In genomic region chr3:136197159-136197715, GRCh38 we compare ENCODE assay signal across 8 cellular contexts. TPM values are rescaled to one million over a fixed set of nuclear protein-coding genes. Genes with fewer than 3 reads are reported as not detected.
DNase-seq lines count a peak whose midpoint lies in the region; ATAC-seq, FAIRE-seq and TF ChIP-seq lines count a peak whose summit lies in the region.

No MANE protein-coding gene starts in this region.

- peaks cover 14% of the 10 kb centered on the region for H3K4me1 Mint-ChIP-seq in activated naive CD8-positive, alpha-beta T cell treated with anti-CD3 and anti-CD28 coated beads, Interleukin-2, amount 10 ng/mL, durations not matched to agents 7 days and 5 days

- peak overlapping the region; percentile 87 for H2AK5ac ChIP-seq in IMR-90 (ENCODE audit: low read depth, low read length)

- no peak for FAIRE-seq in kidney (lab: Jason Lieb, UNC)

- H3K14ac ChIP-seq in IMR-90 (replicated peaks; ENCODE audit: low read depth, low read length): peak overlapping the region; percentile 82

- peak overlapping the region; percentile 98 for H2BK5ac ChIP-seq in IMR-90 (ENCODE audit: low read depth, low read length, poor library complexity, severe bottlenecking)

- peak overlapping the region; percentile 83 for H3K4me2 ChIP-seq in IMR-90 (ENCODE audit: low read depth, low read length)

- peaks cover 3% of the 10 kb centered on the region; the same call in 1 of the 2 replicates for H3K4me1 ChIP-seq in BE2C
- 0 out of 2 replicates have a peak, but pooled peaks cover 2% of the 10 kb centered on the region for H3K4me1 ChIP-seq in IMR-90 (ENCODE audit: control insufficient read depth, insufficient read depth, low read length)
- H3K4me1 ChIP-seq in kidney (ENCODE audit: control insufficient read depth in 1 of 2, insufficient read depth in 1 of 2, low read depth in 1 of 2, low read length in 2 of 2): peaks cover 3 to 13% of the 10 kb centered on the region in 2 donors

- H3K9me3 ChIP-seq in BE2C (no peaks in the 10 kb centered on the region), IMR-90 (ENCODE audit: control insufficient read depth, insufficient read depth, low read length) (no peaks in the 10 kb centered on the region), kidney (ENCODE audit: control insufficient read depth in 1 of 2, low read length in 2 of 2) (no peaks in the 10 kb centered on the region)

- dilution Hi-C loops in IMR-90 (cut with HindIII; ENCODE audit: low sequenced_read_pairs, unreplicated experiment): no loop called here

- peak overlapping the region; percentile 92 for H3K4me3 Mint-ChIP-seq in activated naive CD8-positive, alpha-beta T cell treated with anti-CD3 and anti-CD28 coated beads, Interleukin-2, amount 10 ng/mL, durations not matched to agents 7 days and 5 days

- H3K9me1 ChIP-seq in IMR-90 (ENCODE audit: insufficient read depth, low read length): no peaks in the 10 kb centered on the region

- peaks cover 0 to 12% of the 10 kb centered on the region in 2 experiments; a peak in 2 of 4 replicates for H3K79me1 ChIP-seq in IMR-90 (ENCODE audit: low read depth in 1 of 2, low read length in 2 of 2)

- CTCF ChIA-PET in IMR-90 (lab: Yijun Ruan, JAX): interaction anchor here (0.6 to 1.1 kb wide), 4 partner anchors 12 to 33 kb away, joined by 3 to 5 read pairs (median 4); no protein-coding TSS in a partner anchor

- peak overlapping the region; percentile 98 for H4K91ac ChIP-seq in IMR-90 (ENCODE audit: insufficient read depth, low read depth, low read length)

- TF ChIP-seq CTCF in BE2C (IDR thresholded peaks at IDR 0.05; ENCODE audit: low read depth, low read length) (no peak), IMR-90 (conservative IDR thresholded peaks at IDR 0.05; ENCODE audit: low read depth, low read length) (no peak), kidney (IDR thresholded peaks at IDR 0.05; ENCODE audit: borderline replicate concordance, extremely low read depth, insufficient read depth) (no peak)

- no peaks in the 10 kb centered on the region for H3K9me3 Mint-ChIP-seq in activated naive CD8-positive, alpha-beta T cell treated with anti-CD3 and anti-CD28 coated beads, Interleukin-2, amount 10 ng/mL, durations not matched to agents 7 days and 5 days

- H3K9ac ChIP-seq in IMR-90 (ENCODE audit: low read depth, low read length): peak overlapping the region; percentile 63
- peak overlapping the region; percentile 56 to 78 for H3K9ac ChIP-seq in kidney (ENCODE audit: low read length in 2 of 2)

- H4K20me1 ChIP-seq in IMR-90 (ENCODE audit: insufficient read depth, low read length): peaks cover 36% of the 10 kb centered on the region

- peak overlapping the region; percentile 12; the same call in 1 of the 2 replicates for H2BK20ac ChIP-seq in IMR-90 (ENCODE audit: low read depth, low read length)

- H3K56ac ChIP-seq in IMR-90 (ENCODE audit: extremely low read depth, insufficient read depth, low read length): peak overlapping the region; percentile 68

- peak overlapping the region; percentile 83 for H3K23ac ChIP-seq in IMR-90 (ENCODE audit: low read depth, low read length)

- no peak for TF ChIP-seq RAD21 in IMR-90 (IDR thresholded peaks at IDR 0.05; ENCODE audit: low read length)

- H3K36me3 ChIP-seq in BE2C (peaks cover 9% of the 10 kb centered on the region), IMR-90 (ENCODE audit: control insufficient read depth, insufficient read depth, low read length) (no peaks in the 10 kb centered on the region), kidney (ENCODE audit: control insufficient read depth in 1 of 2, insufficient read depth in 2 of 2, low read length in 2 of 2) (no peaks in the 10 kb centered on the region)

- TF ChIP-seq POLR2A in IMR-90 (IDR thresholded peaks at IDR 0.05; ENCODE audit: low read depth, low read length): no peak

- peak overlapping the region; percentile 83 for H4K5ac ChIP-seq in IMR-90 (ENCODE audit: low read depth, low read length)

- H3K27me3 Mint-ChIP-seq in activated naive CD8-positive, alpha-beta T cell treated with anti-CD3 and anti-CD28 coated beads, Interleukin-2, amount 10 ng/mL, durations not matched to agents 7 days and 5 days: peaks cover 1% of the 10 kb centered on the region

- H3K27ac Mint-ChIP-seq in activated naive CD8-positive, alpha-beta T cell treated with anti-CD3 and anti-CD28 coated beads, Interleukin-2, amount 10 ng/mL, durations not matched to agents 7 days and 5 days: peak overlapping the region; percentile 96

- BruUV-seq in IMR-90 (replicated peaks; lab: Mats Ljungman, UMichigan): no TSS peak

- peak overlapping the region; percentile 52; the same call in 1 of the 3 replicates for H2BK15ac ChIP-seq in IMR-90 (ENCODE audit: low read depth, low read length)

- in situ Hi-C loops in IMR-90 (cut with MboI; ENCODE audit: low sequenced_read_pairs): no loop called here

- peak overlapping the region; percentile 92 for H3K4ac ChIP-seq in IMR-90 (ENCODE audit: low read depth, low read length)

- no peak for ATAC-seq in IMR-90 (ENCODE audit: low read depth)
- ATAC-seq in activated naive CD8-positive, alpha-beta T cell treated with anti-CD3 and anti-CD28 coated beads, Interleukin-2, amount 10 ng/mL, durations not matched to agents 7 days and 5 days (ENCODE audit: low read depth): no peak

- peak overlapping the region; percentile 81 for H3K27ac ChIP-seq in IMR-90 (ENCODE audit: insufficient read depth, low read length)
- peak overlapping the region; percentile 98 to 100 for H3K27ac ChIP-seq in kidney (ENCODE audit: low read depth in 2 of 2, low read length in 2 of 2)
- peak overlapping the region; percentile 99 for H3K27ac ChIP-seq in temporal lobe (ENCODE audit: low read depth, low read length)

- H2AFZ ChIP-seq in IMR-90 (replicated peaks; ENCODE audit: low read length, poor library complexity): peak overlapping the region; percentile 99

- H3K4me3 ChIP-seq in BE2C (ENCODE audit: low read depth, low read length) (peak overlapping the region; percentile 99), IMR-90 (ENCODE audit: insufficient read depth, low read depth, low read length) (peak overlapping the region; percentile 97), kidney (ENCODE audit: low read length in 2 of 2) (peak overlapping the region; percentile 69 to 83)

- no CpG with 5 or more reads among the region's 13 CpGs for WGBS in IMR-90 (ENCODE audit: extremely low coverage in 2 of 2, insufficient read length in 1 of 2), 2 experiments

- peak overlapping the region; percentile 20 to 94 for H4K8ac ChIP-seq in IMR-90 (ENCODE audit: low read depth in 2 of 2, low read length in 2 of 2)

- DNase-seq in BE2C (no peak), IMR-90 (no peak), kidney (no peak), NCI-H1436 treated with DMSO at 0.1 percent for 48 hours (lab: John Stamatoyannopoulos, UW) (no peak), kidney tubule cell (ENCODE audit: low spot score) (no peak)
- DNase-seq in activated naive CD8-positive, alpha-beta T cell treated with anti-CD3 and anti-CD28 coated beads, Interleukin-2, amount 10 ng/mL, durations not matched to agents 7 days and 5 days: no peak
- DNase-seq in activated CD4-positive, alpha-beta T cell treated with anti-CD3 and anti-CD28 coated beads for 1 hour: no peak

- POLR2A ChIA-PET in IMR-90 (lab: Charles Lee; ENCODE audit: unreplicated experiment): interaction anchor here (0.6 kb wide), 1 partner anchor 68 kb away, joined by 4 read pairs; no protein-coding TSS in a partner anchor
- POLR2A ChIA-PET in activated naive CD8-positive, alpha-beta T cell treated with anti-CD3 and anti-CD28 coated beads, Interleukin-2, amount 10 ng/mL, durations not matched to agents 7 days and 5 days (lab: Charles Lee): interaction anchor here (0.6 to 5.8 kb wide), 11 partner anchors 10 to 664 kb away, joined by 3 to 76 read pairs (median 3); partner anchors contain the start of genes NCK1, PCCB and STAG1

- peaks cover 20% of the 10 kb centered on the region for H3K36me3 Mint-ChIP-seq in activated naive CD8-positive, alpha-beta T cell treated with anti-CD3 and anti-CD28 coated beads, Interleukin-2, amount 10 ng/mL, durations not matched to agents 7 days and 5 days

- peak overlapping the region; percentile 83 for H3K18ac ChIP-seq in IMR-90 (ENCODE audit: low read depth, low read length)

- peak overlapping the region; percentile 94 for H2AK9ac ChIP-seq in IMR-90 (replicated peaks; ENCODE audit: low read depth, low read length, poor library complexity)

- H3K27me3 ChIP-seq in BE2C (no peaks in the 10 kb centered on the region), IMR-90 (ENCODE audit: control insufficient read depth, insufficient read depth, low read length) (no peaks in the 10 kb centered on the region)

- peak overlapping the region; percentile 85 for H2BK120ac ChIP-seq in IMR-90 (ENCODE audit: low read depth, low read length)

- intact Hi-C loops in IMR-90 (cut with micrococcal nuclease) (loop anchor here (5.0 kb wide), 2 partner anchors 665 to 815 kb away; partner anchors contain the start of gene NCK1), kidney (cut with DNase I) (no loop called here)

TF ChIP-seq in IMR-90, 13 proteins besides CTCF, POLR2A, EP300 and RAD21 (continues in another document):
- no peak for TF ChIP-seq BHLHE40 (IDR thresholded peaks at IDR 0.05; ENCODE audit: low read depth, low read length)

RNA-seq across cellular contexts. Expression of gene MSL2, which starts 1.1 kb away (rescaled TPM):
- polyA plus RNA-seq in BE2C (2012; ENCODE audit: insufficient read depth, insufficient read length, low read depth): 25.0 TPM
- total RNA-seq in IMR-90 (2012; rRNA removed) (13.6 and 20.8 TPM in 2 replicates), kidney (37.1 TPM), temporal lobe (27.3 TPM)
- polyA plus RNA-seq in IMR-90 (2012; rRNA removed) (4.0 and 7.1 TPM in 2 replicates), kidney (ENCODE audit: insufficient read depth, low read depth, low replicate concordance) (7.2 TPM)
- 1.2 and 2.3 TPM in 2 replicates for polyA plus RNA-seq in IMR-90 (2012; cell fraction: cytosol; rRNA removed)
- polyA plus RNA-seq in IMR-90 (2012; cell fraction: nucleus; rRNA removed; ENCODE audit: low replicate concordance): 0.79 and 3.5 TPM in 2 replicates
- 10 to 100 TPM; 71.4 to 71.5 TPM for total RNA-seq in activated naive CD8-positive, alpha-beta T cell treated with anti-CD3 and anti-CD28 coated beads, Interleukin-2, amount 10 ng/mL, durations not matched to agents 7 days and 5 days

RNA-seq across cellular contexts. Expression of gene PCCB, which starts 52.9 kb away (rescaled TPM):
- 36.5 TPM for polyA plus RNA-seq in BE2C (2012; ENCODE audit: insufficient read depth, insufficient read length, low read depth)
- total RNA-seq in IMR-90 (2012; rRNA removed): 63.6 and 76.2 TPM in 2 replicates
- 37.3 and 40.5 TPM in 2 replicates for polyA plus RNA-seq in IMR-90 (2012; rRNA removed)
- 26.1 and 27.1 TPM in 2 replicates for polyA plus RNA-seq in IMR-90 (2012; cell fraction: cytosol; rRNA removed)
- polyA plus RNA-seq in IMR-90 (2012; cell fraction: nucleus; rRNA removed; ENCODE audit: low replicate concordance): 15.2 and 19.3 TPM in 2 replicates
- total RNA-seq in activated naive CD8-positive, alpha-beta T cell treated with anti-CD3 and anti-CD28 coated beads, Interleukin-2, amount 10 ng/mL, durations not matched to agents 7 days and 5 days: 10 to 100 TPM; 23.9 to 25.2 TPM
- 37.1 TPM for total RNA-seq in kidney
- 90.0 TPM for polyA plus RNA-seq in kidney (ENCODE audit: insufficient read depth, low read depth, low replicate concordance)
- total RNA-seq in temporal lobe: 29.0 TPM
